In the genomic region with DNA sequence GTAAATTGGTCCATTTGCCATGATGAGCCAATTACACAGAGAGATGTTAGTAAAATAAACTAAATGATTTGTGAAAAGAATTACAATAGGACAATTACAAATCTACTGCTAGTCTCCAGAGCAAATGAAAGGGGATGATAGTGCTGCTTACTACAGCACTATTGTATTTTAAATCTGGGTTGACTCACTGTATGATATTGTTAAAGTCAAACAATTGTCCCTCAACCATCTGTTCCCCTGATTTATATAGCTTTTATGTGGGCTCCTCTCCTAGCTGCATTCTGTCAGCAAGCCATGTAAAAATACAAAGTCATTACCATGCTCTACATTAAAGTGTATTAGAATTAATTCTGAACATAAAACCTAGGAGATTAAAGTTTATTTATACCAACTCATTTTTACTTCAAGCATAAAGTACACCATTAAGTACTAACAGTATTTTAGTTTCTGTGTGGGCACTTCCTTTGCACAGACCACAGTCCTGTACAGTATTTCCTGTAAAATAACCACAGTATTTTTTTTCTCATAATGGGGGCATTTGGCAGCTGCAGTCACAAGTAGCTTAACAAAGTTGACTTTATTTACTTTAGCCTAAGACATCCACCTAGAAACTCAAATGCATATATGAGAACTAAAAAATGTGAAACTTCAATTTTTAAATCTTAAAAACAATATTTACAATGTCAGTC, we compare ENCODE assay signal across 12 cellular contexts.
A peak's percentile ranks its signal among the peaks of the same experiment; 100 is the strongest.
DNase-seq lines count a peak whose midpoint lies in the region; ATAC-seq and TF ChIP-seq lines count a peak whose summit lies in the region.
"Had no signal": no experiment of that assay in that cellular context is flagged by ENCODE, and none has a peak within 500 bp of the region (broad histone marks: within the 10 kb centered on the region; RNA-seq: fewer than 3 reads in every experiment).

No MANE protein-coding gene starts in this region.

- peak; percentile 77 for ATAC-seq in GM18907 (IDR thresholded peaks at IDR 0.05; ENCODE audit: unreplicated experiment)
- no peak for ATAC-seq in GM19328 (IDR thresholded peaks at IDR 0.05; ENCODE audit: unreplicated experiment)

- intact Hi-C loops in A673 (cut with micrococcal nuclease; ENCODE audit: unreplicated experiment), result no loop called here

- no peak overlapping the region for H3K4me3 Mint-ChIP-seq in mesothelial cell of epicardium

- peaks cover under 1% of the 10 kb centered on the region for H3K9me3 Mint-ChIP-seq in mesothelial cell of epicardium

- no peak overlapping the region for H3K27ac ChIP-seq in A673 (ENCODE audit: low read depth, low read length, poor library complexity, severe bottlenecking)
- no peak overlapping the region for H3K27ac ChIP-seq in effector memory CD4-positive, alpha-beta T cell (ENCODE audit: insufficient read depth, low read length, poor library complexity, severe bottlenecking)
- H3K27ac ChIP-seq: testis had no signal

- H3K27ac Mint-ChIP-seq in mesothelial cell of epicardium, result no peak overlapping the region

- H3K36me3 Mint-ChIP-seq in mesothelial cell of epicardium, result no peaks in the 10 kb centered on the region

- CTCF ChIA-PET in A673 (lab: Charles Lee), result no interaction called here

- no peak overlapping the region for H3K4me3 ChIP-seq in A673 (ENCODE audit: low read depth, low read length, poor library complexity, severe bottlenecking)
- H3K4me3 ChIP-seq in effector memory CD4-positive, alpha-beta T cell (ENCODE audit: insufficient read depth, low read depth, low read length, poor library complexity, severe bottlenecking), result peak overlapping the region; percentile 15
- H3K4me3 ChIP-seq: testis had no signal

- TF ChIP-seq CTCF in A673 (conservative IDR thresholded peaks at IDR 0.05; ENCODE audit: low read depth, low read length), result no peak
- TF ChIP-seq CTCF in mesothelial cell of epicardium (IDR thresholded peaks at IDR 0.05; ENCODE audit: unreplicated experiment), result no peak

- peak; percentile 54 for DNase-seq in A673 (ENCODE audit: low spot score)
- peak; percentile 33 for DNase-seq in NCI-H345 treated with DMSO at 0.1 percent for 48 hours (lab: John Stamatoyannopoulos, UW; ENCODE audit: unreplicated experiment)
- DNase-seq in effector memory CD4-positive, alpha-beta T cell, result no peak
- no peak for DNase-seq in medulla oblongata (ENCODE audit: extremely low spot score)
- DNase-seq in mesothelial cell of epicardium (ENCODE audit: low spot score in 2 of 2, unreplicated experiment in 2 of 2), result no peak
- no peak for DNase-seq in HCEC 1CT
- DNase-seq: activated CD8-positive, alpha-beta memory T cell treated with anti-CD3 and anti-CD28 coated beads, Interleukin-2, amount 50 U/mL, for 48 hours; EL; posterior cingulate gyrus; testis had no signal

- no peaks in the 10 kb centered on the region for H3K9me3 ChIP-seq in A673 (ENCODE audit: low read depth, low read length, poor library complexity, severe bottlenecking)
- no peaks in the 10 kb centered on the region for H3K9me3 ChIP-seq in effector memory CD4-positive, alpha-beta T cell (ENCODE audit: control insufficient read depth, low read length)
- H3K9me3 ChIP-seq: testis had no signal

- no peaks in the 10 kb centered on the region for H3K27me3 Mint-ChIP-seq in mesothelial cell of epicardium (ENCODE audit: low read depth)

- POLR2A ChIA-PET in A673 (lab: Charles Lee; ENCODE audit: low non-redundant PET), result no interaction called here

- H3K27me3 ChIP-seq in A673 (replicated peaks; ENCODE audit: insufficient read depth, low read depth, low read length, poor library complexity), result peaks cover 16% of the 10 kb centered on the region
- H3K27me3 ChIP-seq in effector memory CD4-positive, alpha-beta T cell (replicated peaks; ENCODE audit: control insufficient read depth, insufficient read depth, low read length, poor library complexity, severe bottlenecking), result no peaks in the 10 kb centered on the region
- H3K27me3 ChIP-seq: testis had no signal

- no TSS peak for BruUV-seq in A673 (replicated peaks; lab: Mats Ljungman, UMichigan)

- peaks cover 1% of the 10 kb centered on the region for H3K4me1 Mint-ChIP-seq in mesothelial cell of epicardium

- no peaks in the 10 kb centered on the region for H3K36me3 ChIP-seq in A673 (ENCODE audit: insufficient read depth, low read length, poor library complexity, severe bottlenecking)
- H3K36me3 ChIP-seq in effector memory CD4-positive, alpha-beta T cell (ENCODE audit: control insufficient read depth, insufficient read depth, low read length), result no peaks in the 10 kb centered on the region

- no peaks in the 10 kb centered on the region for H3K4me1 ChIP-seq in A673 (ENCODE audit: insufficient read depth, low read length, poor library complexity, severe bottlenecking)
- H3K4me1 ChIP-seq in effector memory CD4-positive, alpha-beta T cell (ENCODE audit: control insufficient read depth, insufficient read depth, low read length, poor library complexity, severe bottlenecking), result peaks cover 9% of the 10 kb centered on the region
- H3K4me1 ChIP-seq: testis had no signal

Comparison
In these comparisons a context has a peak if more than half of its experiments do, and no peak if none do; other contexts are left out.
1. DNase-seq: peak in A673 (single experiment) and NCI-H345 treated with DMSO at 0.1 percent for 48 hours (single experiment); none in effector memory CD4-positive, alpha-beta T cell (0 of 3), medulla oblongata (single experiment), mesothelial cell of epicardium (0 of 2) and HCEC 1CT (single experiment).